25 cellular contexts compared by ENCODE assay signal in genomic region chr16:57252148-57252721, GRCh38. TPM values are rescaled to one million over a fixed set of nuclear protein-coding genes. Genes with fewer than 3 reads are reported as not detected.
DNase-seq lines count a peak whose midpoint lies in the region; ATAC-seq and TF ChIP-seq lines count a peak whose summit lies in the region.
"Had no signal": no experiment of that assay in that cellular context is flagged by ENCODE, and none has a peak within 500 bp of the region (broad histone marks: within the 10 kb centered on the region; RNA-seq: fewer than 3 reads in every experiment).

No MANE protein-coding gene starts in this region.

- H3K4me3 Mint-ChIP-seq in Caco-2 (ENCODE audit: unreplicated experiment), result no peak overlapping the region
- H3K4me3 Mint-ChIP-seq: CD4-positive, alpha-beta memory T cell; T-helper 2 cell treated with Interferon-gamma antibody and Interleukin-4, amounts not matched to agents 5 μg/mL and 100 μg/mL, for 36 hours had no signal

- no peaks in the 10 kb centered on the region for H3K79me1 ChIP-seq in neuronal stem cell (ENCODE audit: low read depth, low read length)

- H3K4me2 ChIP-seq in neuronal stem cell (ENCODE audit: insufficient read depth, low read length, poor library complexity, severe bottlenecking), result peak overlapping the region; percentile 11
- H3K4me2 ChIP-seq in GM23248 (ENCODE audit: unreplicated experiment), result no peak overlapping the region

- TF ChIP-seq CTCF in Caco-2 (IDR thresholded peaks at IDR 0.05; ENCODE audit: insufficient read depth in 1 of 2, low read depth in 1 of 2, low read length in 1 of 2, severe bottlenecking in 1 of 2, unreplicated experiment in 1 of 2), result no peak
- no peak for TF ChIP-seq CTCF in Panc1 (IDR thresholded peaks at IDR 0.05)

- no peak overlapping the region for H3K14ac ChIP-seq in neuronal stem cell (ENCODE audit: low read length)

- in situ Hi-C loops in Panc1 (cut with HindIII; ENCODE audit: low pct_unique_long_range_greater_than_20kb, low sequenced_read_pairs) (no loop called here), GM23248 (cut with MboI) (no loop called here)

- no peaks in the 10 kb centered on the region for H3K27me3 Mint-ChIP-seq in Caco-2 (ENCODE audit: insufficient read depth, unreplicated experiment)
- H3K27me3 Mint-ChIP-seq: CD4-positive, alpha-beta memory T cell had no signal

- no peak overlapping the region for H2BK15ac ChIP-seq in neuronal stem cell (ENCODE audit: low read length)

- H3K36me3 ChIP-seq in Caco-2 (ENCODE audit: control insufficient read depth, insufficient read depth, low read length) (peaks cover 9% of the 10 kb centered on the region), Panc1 (ENCODE audit: control insufficient read depth, insufficient read depth, low read length) (peaks cover 5% of the 10 kb centered on the region), neuronal stem cell (replicated peaks in 1 of 2; ENCODE audit: control insufficient read depth in 2 of 2, insufficient read depth in 2 of 2, low read length in 2 of 2) (peaks cover 15 to 81% of the 10 kb centered on the region in 2 donors), GM23248 (ENCODE audit: low read depth) (peaks cover 59% of the 10 kb centered on the region)

- H3K4me1 ChIP-seq in Caco-2, result no peaks in the 10 kb centered on the region
- no peaks in the 10 kb centered on the region for H3K4me1 ChIP-seq in Panc1 (ENCODE audit: control insufficient read depth, insufficient read depth, low read length)
- H3K4me1 ChIP-seq in neuronal stem cell (ENCODE audit: control insufficient read depth in 2 of 2, insufficient read depth in 1 of 2, low read depth in 1 of 2, low read length in 2 of 2), result peaks cover 0 to 2% of the 10 kb centered on the region in 2 donors
- H3K4me1 ChIP-seq in GM23248 (ENCODE audit: insufficient read depth), result no peaks in the 10 kb centered on the region
- H3K4me1 ChIP-seq: gastrocnemius medialis had no signal

- no CpG with 5 or more reads among the region's 6 CpGs for WGBS in neuronal stem cell (ENCODE audit: extremely low coverage in 2 of 2, insufficient read length in 2 of 2, insufficient replicate concordance in 1 of 2), 2 donors
- WGBS in GM23248 (ENCODE audit: low coverage in 1 of 2, low lambda C conversion rate in 2 of 2, missing lambda C conversion rate in 2 of 2), 2 experiments, result 83 to 85% methylated on average over 6 of the region's 6 CpGs

- H2BK5ac ChIP-seq in neuronal stem cell (ENCODE audit: low read length), result no peak overlapping the region

- H3K27me3 ChIP-seq in Caco-2 (replicated peaks; ENCODE audit: control insufficient read depth, insufficient read depth, low read length), result no peaks in the 10 kb centered on the region
- H3K27me3 ChIP-seq in Panc1 (ENCODE audit: control insufficient read depth, insufficient read depth, low read length), result no peaks in the 10 kb centered on the region
- H3K27me3 ChIP-seq in neuronal stem cell (ENCODE audit: control insufficient read depth in 3 of 3, insufficient read depth in 3 of 3, low read depth in 1 of 3, low read length in 3 of 3), result peaks cover 0 to 3% (median 0%) of the 10 kb centered on the region in 3 experiments
- no peaks in the 10 kb centered on the region for H3K27me3 ChIP-seq in GM23248 (replicated peaks; ENCODE audit: insufficient read depth)
- H3K27me3 ChIP-seq: gastrocnemius medialis, Peyer's patch had no signal

- H3K9me2 ChIP-seq in GM23248 (ENCODE audit: insufficient read depth), result no peaks in the 10 kb centered on the region

- no peak overlapping the region for H4K8ac ChIP-seq in neuronal stem cell (ENCODE audit: low read depth, low read length)

- H3K27ac ChIP-seq in Panc1 (ENCODE audit: low read length), result no peak overlapping the region
- no peak overlapping the region for H3K27ac ChIP-seq in neuronal stem cell (replicated peaks; ENCODE audit: low read length)
- no peak overlapping the region for H3K27ac ChIP-seq in GM23248
- H3K27ac ChIP-seq: gastrocnemius medialis, WERI-Rb-1 had no signal

- CTCF ChIA-PET in Caco-2 (lab: Charles Lee) (interaction anchor here (1.0 kb wide), 1 partner anchor 170 kb away, joined by 3 read pairs; no protein-coding TSS in a partner anchor), Panc1 (lab: Charles Lee) (no interaction called here)

- H3K4me1 Mint-ChIP-seq in Caco-2 (ENCODE audit: low read depth, unreplicated experiment), result no peaks in the 10 kb centered on the region

- H2AFZ ChIP-seq in neuronal stem cell (ENCODE audit: low read length) (no peak overlapping the region), GM23248 (no peak overlapping the region)

- intact Hi-C loops in Caco-2 (cut with micrococcal nuclease; ENCODE audit: unreplicated experiment), result no loop called here
- intact Hi-C loops in Panc1 (cut with micrococcal nuclease; ENCODE audit: unreplicated experiment), result no loop called here

- no peak overlapping the region for H4K91ac ChIP-seq in neuronal stem cell (ENCODE audit: low read depth, low read length, poor library complexity)

- H3K9ac ChIP-seq in neuronal stem cell (ENCODE audit: low read depth, low read length, poor library complexity), result no peak overlapping the region
- H3K9ac ChIP-seq in GM23248, result no peak overlapping the region

- peaks cover 6% of the 10 kb centered on the region; the same call in 1 of the 2 replicates for H3K79me2 ChIP-seq in GM23248 (ENCODE audit: insufficient read depth)

- no peaks in the 10 kb centered on the region for H4K20me1 ChIP-seq in GM23248 (ENCODE audit: insufficient read depth)

- no peak overlapping the region for H3K23ac ChIP-seq in neuronal stem cell (ENCODE audit: low read depth, low read length, poor library complexity)

- POLR2A ChIA-PET in Caco-2 (lab: Charles Lee), result no interaction called here
- POLR2A ChIA-PET in Panc1 (lab: Charles Lee), result no interaction called here

- H3K9me3 Mint-ChIP-seq in Caco-2 (ENCODE audit: unreplicated experiment), result peaks cover 9% of the 10 kb centered on the region
- H3K9me3 Mint-ChIP-seq: CD4-positive, alpha-beta memory T cell had no signal

- peak; percentile 31 to 39 for DNase-seq in Caco-2
- no peak for DNase-seq in Panc1 (ENCODE audit: low read depth, low spot score)
- peak; percentile 52 for DNase-seq in kidney glomerular epithelial cell (lab: John Stamatoyannopoulos, UW)
- no peak for DNase-seq in neuronal stem cell (ENCODE audit: low spot score)
- DNase-seq in central memory CD4-positive, alpha-beta T cell, result no peak
- no peak for DNase-seq in GM23248
- DNase-seq: activated CD4-positive, alpha-beta T cell treated with anti-CD3 and anti-CD28 coated beads, Interleukin-2, amount 50 U/mL, for 4 hours; activated naive CD4-positive, alpha-beta T cell; amygdala; caudate nucleus; DMS79 treated with DMSO at 0.1 percent for 48 hours; gastrocnemius medialis; KBM-7; left colon; MV-4-11; NCI-H1694 treated with DMSO at 0.1 percent for 48 hours; NCI-H226; nucleus accumbens; Peyer's patch; retina; WERI-Rb-1 had no signal

- H3F3A ChIP-seq in GM23248 (ENCODE audit: insufficient read depth), result peaks cover 3% of the 10 kb centered on the region; the same call in 1 of the 2 replicates

- ATAC-seq in Panc1 (no peak), GM18520 (IDR thresholded peaks at IDR 0.05; ENCODE audit: unreplicated experiment) (no peak)
- ATAC-seq: esophagus mucosa, gastrocnemius medialis, left colon had no signal

- H2AK5ac ChIP-seq in neuronal stem cell (ENCODE audit: low read depth, low read length), result no peak overlapping the region

- H3K27ac Mint-ChIP-seq in Caco-2 (ENCODE audit: unreplicated experiment), result no peak overlapping the region
- H3K27ac Mint-ChIP-seq: T-helper 2 cell treated with Interferon-gamma antibody and Interleukin-4, amounts not matched to agents 5 μg/mL and 100 μg/mL, for 36 hours had no signal

- BruUV-seq in Caco-2 (replicated peaks; lab: Mats Ljungman, UMichigan) (no TSS peak), Panc1 (replicated peaks; lab: Mats Ljungman, UMichigan) (TSS peak; percentile 25)

- H3K9me3 ChIP-seq in Caco-2 (no peaks in the 10 kb centered on the region; the same call in 1 of the 2 replicates), Panc1 (ENCODE audit: control insufficient read depth, insufficient read depth, low read depth, low read length) (no peaks in the 10 kb centered on the region), neuronal stem cell (replicated peaks in 1 of 2; ENCODE audit: control insufficient read depth in 2 of 2, insufficient read depth in 1 of 2, low read depth in 1 of 2, low read length in 2 of 2) (peaks cover 8 to 9% of the 10 kb centered on the region in 2 donors), GM23248 (ENCODE audit: low read depth) (no peaks in the 10 kb centered on the region)
- H3K9me3 ChIP-seq: gastrocnemius medialis, Peyer's patch had no signal

- H2BK12ac ChIP-seq in neuronal stem cell (ENCODE audit: low read length), result no peak overlapping the region

- peaks cover 76% of the 10 kb centered on the region for H3K36me3 Mint-ChIP-seq in Caco-2 (ENCODE audit: insufficient read depth, unreplicated experiment)

- H3K18ac ChIP-seq in neuronal stem cell (ENCODE audit: low read length), result no peak overlapping the region

- H3K4me3 ChIP-seq in Caco-2 (ENCODE audit: low read depth, low read length) (no peak overlapping the region), Panc1 (ENCODE audit: low read depth in 2 of 2, low read length in 2 of 2) (no peak overlapping the region), neuronal stem cell (ENCODE audit: low read length in 2 of 2) (no peak overlapping the region), GM23248 (no peak overlapping the region)
- H3K4me3 ChIP-seq: gastrocnemius medialis, Peyer's patch had no signal

- no peak overlapping the region for H3K4ac ChIP-seq in neuronal stem cell (ENCODE audit: low read length)

- H2BK120ac ChIP-seq in neuronal stem cell (ENCODE audit: low read depth, low read length), result no peak overlapping the region

RNA-seq across cellular contexts. Expression of gene ARL2BP, which starts 7.2 kb away (rescaled TPM):
- 38.5 and 47.6 TPM in 2 replicates for total RNA-seq in Caco-2 (2022)
- total RNA-seq in Panc1 (2021; ENCODE audit: unreplicated experiment), result 47.7 TPM
- 45.3 TPM for polyA plus RNA-seq in Panc1 (2012; ENCODE audit: insufficient read length)
- polyA plus RNA-seq in neuronal stem cell (2013, experiment 1 of 2), result 43.3 TPM
- 45.1 TPM for polyA plus RNA-seq in neuronal stem cell (2013, experiment 2 of 2)
- total RNA-seq in GM23248 (2014; rRNA removed; shearing (Covaris generic)), result 116 and 136 TPM in 2 replicates
- 111 and 114 TPM in 2 replicates for polyA plus RNA-seq in GM23248 (2016; fragmentation: Nextera tagmentation; extraction: Ambion mirVana)

RNA-seq across cellular contexts. Expression of gene PLLP, which starts 32.2 kb away (rescaled TPM):
- 53.0 and 54.0 TPM in 2 replicates for total RNA-seq in Caco-2 (2022)
- total RNA-seq in Panc1 (2021; ENCODE audit: unreplicated experiment), result 0.72 TPM
- 5.0 TPM for polyA plus RNA-seq in Panc1 (2012; ENCODE audit: insufficient read length)
- polyA plus RNA-seq in neuronal stem cell (2013, experiment 1 of 2), result 3.6 TPM
- 3.4 TPM for polyA plus RNA-seq in neuronal stem cell (2013, experiment 2 of 2)
- total RNA-seq in GM23248 (2014; rRNA removed; shearing (Covaris generic)), result not detected in 2 replicates
- polyA plus RNA-seq in GM23248 (2016; fragmentation: Nextera tagmentation; extraction: Ambion mirVana), result 0.44 and 0.46 TPM in 2 replicates

Comparison
In these comparisons a context has a peak if more than half of its experiments do, and no peak if none do; other contexts are left out.
1. DNase-seq: peak in Caco-2 (2 of 2) and kidney glomerular epithelial cell (single experiment); none in Panc1 (single experiment), neuronal stem cell (single experiment), central memory CD4-positive, alpha-beta T cell (single experiment) and GM23248 (single experiment).
2. RNA of gene PLLP, which starts 32.2 kb away (total RNA-seq): 53.0 to 54.0 TPM in Caco-2; 0.72 TPM in Panc1 (single experiment) and not detected in GM23248; every median in the first group is over 10 times any median in the second.